In the genomic region with DNA sequence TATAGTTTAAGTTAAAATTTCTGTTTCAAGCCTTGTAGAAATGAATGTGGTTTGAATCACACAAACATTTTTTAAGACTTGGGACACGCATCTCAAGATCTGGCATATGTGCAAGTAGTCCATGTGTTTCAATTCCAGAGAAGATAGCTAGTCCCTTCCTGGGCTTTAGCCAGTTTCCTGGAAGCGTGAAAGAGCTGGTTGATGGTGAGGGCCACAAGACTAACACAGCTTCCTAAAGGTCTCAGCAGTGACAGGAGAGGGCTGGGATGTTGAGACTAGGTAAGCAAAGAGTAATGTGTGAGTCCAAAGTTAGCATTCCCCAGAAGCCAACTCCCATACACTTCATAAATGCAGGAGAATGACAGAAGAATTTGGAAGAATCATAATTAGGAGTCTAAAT, we compare ENCODE assay signal across 27 cellular contexts.
"Had no signal": no experiment of that assay in that cellular context is flagged by ENCODE, and none has a peak within 500 bp of the region (broad histone marks: within the 10 kb centered on the region; RNA-seq: fewer than 3 reads in every experiment).

No MANE protein-coding gene starts in this region.

- H3K36me3 ChIP-seq: colonic mucosa, esophagus squamous epithelium, gastrocnemius medialis, heart right ventricle, left lung, lower lobe of right lung had no signal

- H3K4me3 ChIP-seq: colonic mucosa, esophagus squamous epithelium, gastrocnemius medialis, heart right ventricle, left lung, lower lobe of right lung, mucosa of descending colon had no signal

- FAIRE-seq: endometrium, islet of Langerhans, keratinocyte had no signal

- DNase-seq: colonic mucosa; cortex of kidney; effector CD8-positive, alpha-beta T cell; effector memory CD8-positive, alpha-beta T cell; endodermal cell; erythroblast; esophagus squamous epithelium; foreskin fibroblast; foreskin melanocyte; gastrocnemius medialis; glutamatergic neuron; head of caudate nucleus; heart right ventricle; hippocampal formation; left cardiac atrium; left lung; left ventricle myocardium superior; lower lobe of right lung; mesenchymal stem cell; mucosa of descending colon had no signal

- H3K4me3 Mint-ChIP-seq: dendritic cell treated with granulocyte-macrophage colony-stimulating factor and Interleukin-4, amounts not matched to agents 40 ng/mL and 50 ng/mL, for 4 days; effector memory CD8-positive, alpha-beta T cell; endodermal cell; mesothelial cell of epicardium had no signal

- H3K4me1 ChIP-seq: colonic mucosa, esophagus squamous epithelium, gastrocnemius medialis, heart right ventricle, left lung, lower lobe of right lung had no signal

- H3K36me3 Mint-ChIP-seq: mesothelial cell of epicardium had no signal

- H3K27ac Mint-ChIP-seq: dendritic cell treated with granulocyte-macrophage colony-stimulating factor and Interleukin-4, amounts not matched to agents 40 ng/mL and 50 ng/mL, for 4 days; effector memory CD8-positive, alpha-beta T cell; endodermal cell; mesothelial cell of epicardium had no signal

- H3K27ac ChIP-seq: colonic mucosa, epithelial cell of prostate, esophagus squamous epithelium, gastrocnemius medialis, heart right ventricle, left lung, lower lobe of right lung had no signal

- H3K27me3 Mint-ChIP-seq: dendritic cell treated with granulocyte-macrophage colony-stimulating factor and Interleukin-4, amounts not matched to agents 40 ng/mL and 50 ng/mL, for 4 days; effector memory CD8-positive, alpha-beta T cell had no signal

- ATAC-seq: effector memory CD8-positive, alpha-beta T cell; esophagus mucosa; gastrocnemius medialis; heart right ventricle; left cardiac atrium; left lung; left ventricle myocardium superior; lower lobe of right lung; mucosa of descending colon had no signal

- H3K9me3 Mint-ChIP-seq: dendritic cell treated with granulocyte-macrophage colony-stimulating factor and Interleukin-4, amounts not matched to agents 40 ng/mL and 50 ng/mL, for 4 days; effector memory CD8-positive, alpha-beta T cell; endodermal cell; mesothelial cell of epicardium had no signal

- H3K9me3 ChIP-seq: colonic mucosa, esophagus squamous epithelium, gastrocnemius medialis, heart right ventricle, left lung, lower lobe of right lung, mucosa of descending colon had no signal

- H3K27me3 ChIP-seq: colonic mucosa, esophagus squamous epithelium, gastrocnemius medialis, left lung had no signal
